Comparison of ENCODE assay signal across 8 cellular contexts in the genomic region with DNA sequence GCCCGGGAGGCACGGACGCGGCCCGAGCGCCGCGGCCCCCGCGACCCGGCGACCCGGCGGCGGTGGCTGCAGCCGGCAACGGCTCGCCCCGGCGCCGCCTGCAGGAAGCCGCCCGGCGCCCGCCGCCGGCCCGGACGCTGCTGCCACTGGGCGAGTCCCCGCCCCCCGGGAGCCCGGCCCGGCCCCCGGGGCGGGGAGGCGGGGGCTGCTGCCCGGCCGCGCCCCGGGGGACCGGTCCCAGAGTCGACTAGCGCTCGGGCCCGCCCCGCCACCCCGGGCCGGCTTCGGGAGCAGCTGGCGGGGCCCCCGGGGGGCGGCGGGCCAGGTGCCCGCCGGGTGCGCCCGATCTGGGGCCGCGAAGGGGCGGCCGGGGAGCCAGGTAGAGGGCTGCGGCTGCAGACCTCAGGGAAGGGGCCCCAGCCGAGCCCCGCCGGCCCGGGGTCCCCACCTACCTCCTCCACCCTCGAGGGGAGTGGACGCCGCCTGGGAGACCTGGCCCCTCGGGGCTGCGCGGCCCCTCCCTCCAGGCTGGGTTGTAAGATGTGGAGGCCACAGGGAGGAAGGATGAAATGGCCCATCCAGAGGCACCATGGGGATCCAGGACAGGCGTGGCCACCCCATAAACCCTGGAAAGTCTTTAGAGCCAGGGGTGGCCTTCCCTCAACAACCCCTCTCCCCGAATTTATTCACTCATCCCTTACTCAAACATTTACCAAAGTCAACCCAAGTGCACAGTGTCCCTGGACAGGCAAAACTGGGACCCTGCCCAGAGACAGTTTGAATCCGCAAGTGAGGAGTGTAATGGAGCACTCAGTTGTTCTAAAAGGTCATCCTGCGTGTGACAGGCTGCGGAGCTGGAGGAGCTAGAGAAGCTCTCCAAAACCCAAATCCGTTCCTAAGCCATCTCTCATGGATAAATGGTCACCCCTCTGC. TPM values are rescaled to one million over a fixed set of nuclear protein-coding genes. Genes with fewer than 3 reads are reported as not detected.
A peak's percentile ranks its signal among the peaks of the same experiment; 100 is the strongest.
DNase-seq lines count a peak whose midpoint lies in the region; ATAC-seq and TF ChIP-seq lines count a peak whose summit lies in the region.

A gene with protein sequence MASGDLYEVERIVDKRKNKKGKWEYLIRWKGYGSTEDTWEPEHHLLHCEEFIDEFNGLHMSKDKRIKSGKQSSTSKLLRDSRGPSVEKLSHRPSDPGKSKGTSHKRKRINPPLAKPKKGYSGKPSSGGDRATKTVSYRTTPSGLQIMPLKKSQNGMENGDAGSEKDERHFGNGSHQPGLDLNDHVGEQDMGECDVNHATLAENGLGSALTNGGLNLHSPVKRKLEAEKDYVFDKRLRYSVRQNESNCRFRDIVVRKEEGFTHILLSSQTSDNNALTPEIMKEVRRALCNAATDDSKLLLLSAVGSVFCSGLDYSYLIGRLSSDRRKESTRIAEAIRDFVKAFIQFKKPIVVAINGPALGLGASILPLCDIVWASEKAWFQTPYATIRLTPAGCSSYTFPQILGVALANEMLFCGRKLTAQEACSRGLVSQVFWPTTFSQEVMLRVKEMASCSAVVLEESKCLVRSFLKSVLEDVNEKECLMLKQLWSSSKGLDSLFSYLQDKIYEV (minus strand): TSS at position 148 of the 933 bp plus-strand sequence. CDS start 425 bp downstream, outside the sequence.

- no peak within 1 kb of the TSS for H3K27ac ChIP-seq in A673 (ENCODE audit: low read depth, low read length, poor library complexity, severe bottlenecking)

- peaks cover 18% of the 10 kb centered on the region for H3K27me3 Mint-ChIP-seq in dendritic cell treated with granulocyte-macrophage colony-stimulating factor and Interleukin-4, amounts not matched to agents 40 ng/mL and 50 ng/mL, for 4 days

- no TSS peak for BruUV-seq in A673 (replicated peaks; lab: Mats Ljungman, UMichigan)

- H3K4me3 ChIP-seq in A673 (ENCODE audit: low read depth, low read length, poor library complexity, severe bottlenecking) = peak within 1 kb of the TSS; percentile 41
- peak within 1 kb of the TSS; percentile 64 for H3K4me3 ChIP-seq in WI38 (ENCODE audit: low read depth, low read length)
- peak within 1 kb of the TSS; percentile 65 for H3K4me3 ChIP-seq in lower leg skin (ENCODE audit: low read depth, poor library complexity, severe bottlenecking)

- CTCF ChIA-PET in A673 (lab: Charles Lee) = no interaction called here

- H3K9me3 ChIP-seq in A673 (ENCODE audit: low read depth, low read length, poor library complexity, severe bottlenecking) = no peaks in the 10 kb centered on the region

- intact Hi-C loops in A673 (cut with micrococcal nuclease; ENCODE audit: unreplicated experiment) = no loop called here
- intact Hi-C loops in dendritic cell treated with granulocyte-macrophage colony-stimulating factor and Interleukin-4, amounts not matched to agents 40 ng/mL and 50 ng/mL, for 4 days (cut with micrococcal nuclease) = loop anchor here (5.0 kb wide), 2 partner anchors 262 to 277 kb away; partner anchors contain the start of gene DYNLRB2
- intact Hi-C loops in lower leg skin (cut with DNase I; ENCODE audit: low total_unique reads) = no loop called here

- 12 to 63% methylated on average over 6 to 25 of the region's 79 CpGs for WGBS in lower leg skin, 2 donors

- H3K4me1 ChIP-seq in A673 (ENCODE audit: insufficient read depth, low read length, poor library complexity, severe bottlenecking) = no peaks in the 10 kb centered on the region

- peak; percentile 11 for DNase-seq in A673 (ENCODE audit: low spot score)
- DNase-seq in lower leg skin (ENCODE audit: low spot score in 2 of 2) = no peak
- DNase-seq in stimulated activated CD8-positive, alpha-beta memory T cell treated with anti-CD3 and anti-CD28 coated beads, Interleukin-4, amount 100 ng/mL, for 24 hours (ENCODE audit: low read depth) = peak; percentile 22

- H3K27ac Mint-ChIP-seq in dendritic cell treated with granulocyte-macrophage colony-stimulating factor and Interleukin-4, amounts not matched to agents 40 ng/mL and 50 ng/mL, for 4 days = peak within 1 kb of the TSS; percentile 85

- H3K4me3 Mint-ChIP-seq in dendritic cell treated with granulocyte-macrophage colony-stimulating factor and Interleukin-4, amounts not matched to agents 40 ng/mL and 50 ng/mL, for 4 days = peak within 1 kb of the TSS; percentile 99

- peaks cover 8% of the 10 kb centered on the region for H3K36me3 Mint-ChIP-seq in dendritic cell treated with granulocyte-macrophage colony-stimulating factor and Interleukin-4, amounts not matched to agents 40 ng/mL and 50 ng/mL, for 4 days (ENCODE audit: low read depth)

- ATAC-seq in GM19025 (IDR thresholded peaks at IDR 0.05; ENCODE audit: low read depth, unreplicated experiment) (peak; percentile 85), HG03354 (IDR thresholded peaks at IDR 0.05; ENCODE audit: poor library complexity, severe bottlenecking, unreplicated experiment) (peak; percentile 63), HG03108 (IDR thresholded peaks at IDR 0.05; ENCODE audit: unreplicated experiment) (no peak)

- no peaks in the 10 kb centered on the region for H3K9me3 Mint-ChIP-seq in dendritic cell treated with granulocyte-macrophage colony-stimulating factor and Interleukin-4, amounts not matched to agents 40 ng/mL and 50 ng/mL, for 4 days

- peaks cover 60% of the 10 kb centered on the region for H3K27me3 ChIP-seq in A673 (replicated peaks; ENCODE audit: insufficient read depth, low read depth, low read length, poor library complexity)

- POLR2A ChIA-PET in A673 (lab: Charles Lee; ENCODE audit: low non-redundant PET) = no interaction called here

- TF ChIP-seq POLR2A in lower leg skin (IDR thresholded peaks at IDR 0.05) = no peak

- peaks cover 23% of the 10 kb centered on the region for H3K4me1 Mint-ChIP-seq in dendritic cell treated with granulocyte-macrophage colony-stimulating factor and Interleukin-4, amounts not matched to agents 40 ng/mL and 50 ng/mL, for 4 days (ENCODE audit: low read depth)

- no peaks in the 10 kb centered on the region for H3K36me3 ChIP-seq in A673 (ENCODE audit: insufficient read depth, low read length, poor library complexity, severe bottlenecking)

- TF ChIP-seq CTCF in A673 (conservative IDR thresholded peaks at IDR 0.05; ENCODE audit: low read depth, low read length) (no peak), WI38 (IDR thresholded peaks at IDR 0.05; ENCODE audit: low read depth, low read length) (no peak), lower leg skin (IDR thresholded peaks at IDR 0.05) (no peak)

RNA-seq across cellular contexts. Expression of the gene that starts here (rescaled TPM):
- 0.48 and 0.64 TPM in 2 replicates for total RNA-seq in A673 (2021)
- 1 to 10 TPM; 1.3 to 1.9 (median 1.7) TPM for total RNA-seq in lower leg skin

Comparison
In these comparisons a context has a peak if more than half of its experiments do, and no peak if none do; other contexts are left out.
1. Peak in DNase-seq and H3K4me3 ChIP-seq in A673; RNA of the gene not detected or under 1 TPM.